ENCODE assay signal across 7 cellular contexts in the genomic region with DNA sequence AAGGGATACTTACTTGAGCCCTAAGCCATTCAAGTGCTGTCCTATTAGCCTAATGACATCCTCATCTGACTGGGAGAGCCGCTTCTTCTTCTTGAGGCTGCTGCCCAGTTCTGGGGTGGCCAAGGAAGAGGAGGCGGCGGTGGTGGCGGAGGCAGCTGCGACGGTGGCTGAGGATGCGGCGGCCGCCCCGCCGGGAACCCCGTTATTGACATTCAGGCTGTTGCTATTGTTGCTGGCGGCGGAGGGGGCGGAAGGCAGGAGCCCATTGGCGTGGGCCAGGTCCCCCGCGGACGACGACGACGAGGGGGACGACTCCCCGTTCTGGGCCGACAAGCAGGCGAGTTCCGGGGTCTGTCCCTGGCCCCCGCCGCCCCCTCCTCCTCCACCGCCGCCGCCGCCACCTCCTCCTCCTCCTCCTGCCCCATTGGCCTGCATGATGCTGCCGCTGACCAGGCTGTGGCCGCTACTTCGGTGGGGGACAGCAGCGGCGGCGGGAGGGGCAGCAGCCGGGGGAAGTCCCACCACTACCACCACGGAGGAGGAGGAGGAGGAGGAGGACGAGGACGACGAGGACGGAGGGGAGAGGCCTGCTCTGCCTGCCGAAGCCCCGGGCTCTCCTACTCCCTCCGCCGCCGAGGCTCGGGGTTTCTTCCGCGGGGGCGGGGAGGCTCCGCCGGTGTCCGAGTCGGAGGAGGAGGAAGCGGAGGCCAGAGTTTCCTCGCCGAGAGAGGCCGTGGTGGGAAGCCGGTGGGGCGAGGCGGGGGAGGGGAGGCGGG. TPM values are rescaled to one million over a fixed set of nuclear protein-coding genes. Genes with fewer than 3 reads are reported as not detected.
A peak's percentile ranks its signal among the peaks of the same experiment; 100 is the strongest.
DNase-seq lines count a peak whose midpoint lies in the region; ATAC-seq, FAIRE-seq and TF ChIP-seq lines count a peak whose summit lies in the region.

No MANE protein-coding gene starts in this region.

- H3K9me3 ChIP-seq in OCI-LY1 (ENCODE audit: low read length) (no peaks in the 10 kb centered on the region), gastroesophageal sphincter (no peaks in the 10 kb centered on the region), neuronal stem cell (replicated peaks in 1 of 2; ENCODE audit: control insufficient read depth in 2 of 2, insufficient read depth in 1 of 2, low read depth in 1 of 2, low read length in 2 of 2) (no peaks in the 10 kb centered on the region)

- ATAC-seq in gastroesophageal sphincter (peak; percentile 55), GM18907 (IDR thresholded peaks at IDR 0.05; ENCODE audit: unreplicated experiment) (no peak)

- peak overlapping the region; percentile 85 for H2BK5ac ChIP-seq in neuronal stem cell (ENCODE audit: low read length)

- H3K9me2 ChIP-seq in OCI-LY1 (ENCODE audit: low read depth, low read length) = no peaks in the 10 kb centered on the region

- H3K4me2 ChIP-seq in OCI-LY1 (ENCODE audit: low read length) (peak overlapping the region; percentile 93), neuronal stem cell (ENCODE audit: insufficient read depth, low read length, poor library complexity, severe bottlenecking) (peak overlapping the region; percentile 88)

- H3K14ac ChIP-seq in neuronal stem cell (ENCODE audit: low read length) = peak overlapping the region; percentile 78

- peak; percentile 23; the same call in 1 of the 2 replicates for TF ChIP-seq POLR2A in H54 (IDR thresholded peaks at IDR 0.05; ENCODE audit: low read depth, low read length)
- TF ChIP-seq POLR2A in gastroesophageal sphincter (IDR thresholded peaks at IDR 0.05) = no peak

- H3K27me3 ChIP-seq in OCI-LY1 (ENCODE audit: insufficient read depth, low read length) (no peaks in the 10 kb centered on the region), gastroesophageal sphincter (no peaks in the 10 kb centered on the region), neuronal stem cell (ENCODE audit: control insufficient read depth in 3 of 3, insufficient read depth in 3 of 3, low read depth in 1 of 3, low read length in 3 of 3) (no peaks in the 10 kb centered on the region)

- H3K9ac ChIP-seq in OCI-LY1 (ENCODE audit: low read length) = peak overlapping the region; percentile 80
- H3K9ac ChIP-seq in neuronal stem cell (ENCODE audit: low read depth, low read length, poor library complexity) = peak overlapping the region; percentile 96

- no peak overlapping the region for H4K91ac ChIP-seq in neuronal stem cell (ENCODE audit: low read depth, low read length, poor library complexity)

- TF ChIP-seq CTCF in OCI-LY1 (IDR thresholded peaks at IDR 0.05; ENCODE audit: low read length) (no peak), gastroesophageal sphincter (IDR thresholded peaks at IDR 0.05) (no peak)

- peak overlapping the region; percentile 78 for H3K4me3 ChIP-seq in OCI-LY1 (ENCODE audit: low read depth, low read length, poor library complexity, severe bottlenecking)
- H3K4me3 ChIP-seq in gastroesophageal sphincter = peak overlapping the region; percentile 84 to 86
- peak overlapping the region; percentile 94 to 100 for H3K4me3 ChIP-seq in neuronal stem cell (ENCODE audit: low read length in 2 of 2)

- H4K8ac ChIP-seq in neuronal stem cell (ENCODE audit: low read depth, low read length) = no peak overlapping the region

- H3K4me1 ChIP-seq in OCI-LY1 (ENCODE audit: insufficient read depth, low read length, severe bottlenecking) (peaks cover 50% of the 10 kb centered on the region), gastroesophageal sphincter (peaks cover 0 to 63% (median 17%) of the 10 kb centered on the region in 3 donors), neuronal stem cell (ENCODE audit: control insufficient read depth in 2 of 2, insufficient read depth in 1 of 2, low read depth in 1 of 2, low read length in 2 of 2) (peaks cover 10 to 17% of the 10 kb centered on the region in 2 donors)

- no peak overlapping the region for H2BK15ac ChIP-seq in neuronal stem cell (ENCODE audit: low read length)

- H3K27ac ChIP-seq in OCI-LY1 (ENCODE audit: low read depth, low read length, poor library complexity, severe bottlenecking) (no peak overlapping the region), gastroesophageal sphincter (peak overlapping the region; percentile 95 to 99 (median 97)), neuronal stem cell (replicated peaks; ENCODE audit: low read length) (peak overlapping the region; percentile 72)

- DNase-seq in H54 (ENCODE audit: insufficient read length, low spot score) = peak; percentile 11
- peak; percentile 14 for DNase-seq in activated gamma-delta T cell treated with anti-CD3 and anti-CD28 coated beads, Interleukin-2, amount 50 U/mL, for 16 hours (ENCODE audit: low read depth)
- DNase-seq in neuronal stem cell (ENCODE audit: low spot score) = peak; percentile 38
- no peak for DNase-seq in NCI-H345 treated with DMSO at 0.1 percent for 48 hours (lab: John Stamatoyannopoulos, UW; ENCODE audit: unreplicated experiment)

- WGBS in gastroesophageal sphincter (ENCODE audit: low coverage in 1 of 2), 2 donors = no CpG with 5 or more reads among the region's 66 CpGs
- no CpG with 5 or more reads among the region's 66 CpGs for WGBS in neuronal stem cell (ENCODE audit: extremely low coverage in 2 of 2, insufficient read length in 2 of 2, insufficient replicate concordance in 1 of 2), 2 donors

- H3K18ac ChIP-seq in neuronal stem cell (ENCODE audit: low read length) = peak overlapping the region; percentile 91

- no peaks in the 10 kb centered on the region for H4K20me1 ChIP-seq in OCI-LY1 (ENCODE audit: insufficient read depth, low read length)

- no peak overlapping the region for H3K4ac ChIP-seq in neuronal stem cell (ENCODE audit: low read length)

- H3F3A ChIP-seq in OCI-LY1 (ENCODE audit: insufficient read depth, low read length) = no peaks in the 10 kb centered on the region

- no peak overlapping the region for H2BK12ac ChIP-seq in neuronal stem cell (ENCODE audit: low read length)

- H2BK120ac ChIP-seq in neuronal stem cell (ENCODE audit: low read depth, low read length) = no peak overlapping the region

- peak overlapping the region; percentile 77 for H2AK5ac ChIP-seq in neuronal stem cell (ENCODE audit: low read depth, low read length)

- no peak overlapping the region for H2AFZ ChIP-seq in OCI-LY1 (ENCODE audit: low read length)
- H2AFZ ChIP-seq in neuronal stem cell (ENCODE audit: low read length) = peak overlapping the region; percentile 81

- H3K79me2 ChIP-seq in OCI-LY1 (ENCODE audit: insufficient read depth, low read length) = peaks cover 49% of the 10 kb centered on the region

- peaks cover 5% of the 10 kb centered on the region for H3K79me1 ChIP-seq in neuronal stem cell (ENCODE audit: low read depth, low read length)

- no peak for TF ChIP-seq EP300 in gastroesophageal sphincter (IDR thresholded peaks at IDR 0.05)

- FAIRE-seq in H54 (lab: Jason Lieb, UNC) = no peak

- peak overlapping the region; percentile 98 for H3K23ac ChIP-seq in neuronal stem cell (ENCODE audit: low read depth, low read length, poor library complexity)

- H3K36me3 ChIP-seq in OCI-LY1 (ENCODE audit: insufficient read depth, low read length) = peaks cover 23% of the 10 kb centered on the region; the same call in 1 of the 2 replicates
- peaks cover 0 to 8% of the 10 kb centered on the region in 2 donors for H3K36me3 ChIP-seq in gastroesophageal sphincter
- peaks cover 3 to 29% of the 10 kb centered on the region in 2 donors for H3K36me3 ChIP-seq in neuronal stem cell (replicated peaks in 1 of 2; ENCODE audit: control insufficient read depth in 2 of 2, insufficient read depth in 2 of 2, low read length in 2 of 2)

RNA-seq across cellular contexts. Expression of gene WDR26, which starts 0.7 kb away (rescaled TPM):
- total RNA-seq in gastroesophageal sphincter = 10 to 100 TPM; 63.9 to 94.5 (median 77.7) TPM
- polyA plus RNA-seq in neuronal stem cell (2013, experiment 1 of 2) = 32.0 TPM
- polyA plus RNA-seq in neuronal stem cell (2013, experiment 2 of 2) = 32.0 TPM
